ENCODE assay signal across 20 cellular contexts in genomic region chr5:133383580-133383939, GRCh38.
DNase-seq lines count a peak whose midpoint lies in the region; ATAC-seq, FAIRE-seq and TF ChIP-seq lines count a peak whose summit lies in the region.
"Had no signal": no experiment of that assay in that cellular context is flagged by ENCODE, and none has a peak within 500 bp of the region (broad histone marks: within the 10 kb centered on the region; RNA-seq: fewer than 3 reads in every experiment).

No MANE protein-coding gene starts in this region.

- H2AK5ac ChIP-seq in H1 (ENCODE audit: low read depth, low read length) = no peak overlapping the region

- ATAC-seq in left lobe of liver = no peak

- no peak overlapping the region for H3K18ac ChIP-seq in H1 (ENCODE audit: extremely low read depth, low read length)

- H3K4me3 ChIP-seq in H1 (ENCODE audit: extremely low read depth in 1 of 4, insufficient read depth in 2 of 4, low read depth in 3 of 4, low read length in 4 of 4) (0 out of 8 replicates have a peak overlapping the region, but pooled peaks of 1 of the 4 experiments have one; percentile 19), testis (no peak overlapping the region)

- H2BK5ac ChIP-seq in H1 (ENCODE audit: low read depth, low read length) = no peak overlapping the region

- 61% methylated on average over 9 of the region's 9 CpGs; no CpG with 5 or more reads in 1 of the 2 experiments for WGBS in H1 (ENCODE audit: extremely low coverage in 1 of 2, insufficient coverage in 1 of 2, insufficient read length in 1 of 2, insufficient replicate concordance in 2 of 2, low coverage in 1 of 2, low lambda C conversion rate in 2 of 2, missing lambda C conversion rate in 1 of 2), 2 experiments
- WGBS in testis, 2 donors = 54 to 55% methylated on average over 9 of the region's 9 CpGs

- 0 out of 2 replicates have a peak overlapping the region, but pooled peaks have one; percentile 37 for H2BK15ac ChIP-seq in H1 (ENCODE audit: low read length)

- no peaks in the 10 kb centered on the region for H3K79me1 ChIP-seq in H1 (ENCODE audit: low read depth, low read length)

- no peak overlapping the region for H2BK12ac ChIP-seq in H1 (ENCODE audit: low read depth, low read length)

- H4K20me1 ChIP-seq in H1 (replicated peaks in 1 of 2; ENCODE audit: control insufficient read depth in 1 of 2, insufficient read depth in 2 of 2, low read length in 2 of 2) = no peaks in the 10 kb centered on the region

- no peak overlapping the region for H2BK120ac ChIP-seq in H1 (replicated peaks; ENCODE audit: low read depth, low read length)

- peak; percentile 43 for DNase-seq in activated CD8-positive, alpha-beta memory T cell treated with anti-CD3 and anti-CD28 coated beads for 24 hours
- DNase-seq in activated CD8-positive, alpha-beta memory T cell treated with anti-CD3 and anti-CD28 coated beads, Interleukin-2, amount 50 U/mL, for 4 hours = no peak
- DNase-seq in H1 (ENCODE audit: low read depth in 1 of 2, low spot score in 2 of 2) (no peak), left lobe of liver (ENCODE audit: low spot score) (peak; percentile 14), testis (peak; percentile 12), GM13976 (ENCODE audit: low spot score) (no peak), NCI-H2171 (lab: John Stamatoyannopoulos, UW) (no peak), DMS79 treated with DMSO at 0.1 percent for 48 hours (lab: John Stamatoyannopoulos, UW) (no peak)
- DNase-seq: AML-193, DND-41, HFFc6, KG1, NCI-H1105 treated with DMSO at 0.1 percent for 48 hours, NCI-H1694, NCI-H226, NCI-H524, SHP77 had no signal

- H3K14ac ChIP-seq in H1 (ENCODE audit: insufficient read length) = no peak overlapping the region

- in situ Hi-C loops in GM13976 (cut with MboI; ENCODE audit: low sequenced_read_pairs, unreplicated experiment) = no loop called here

- no peaks in the 10 kb centered on the region for H3K79me2 ChIP-seq in H1 (ENCODE audit: control insufficient read depth in 1 of 2, insufficient read depth in 2 of 2, low read length in 2 of 2)

- no peak overlapping the region for H3K23ac ChIP-seq in H1 (ENCODE audit: insufficient read length)

- POLR2A ChIA-PET in H1 (lab: Charles Lee; ENCODE audit: partially characterized antibody) = interaction anchor here (0.8 kb wide), 1 partner anchor 142 kb away, joined by 3 read pairs; no protein-coding TSS in a partner anchor

- H3K4ac ChIP-seq in H1 (replicated peaks; ENCODE audit: insufficient read length, low read depth, low read length) = no peak overlapping the region

- H4K5ac ChIP-seq in H1 (ENCODE audit: insufficient read length, low read depth, low read length) = no peak overlapping the region

- TF ChIP-seq POLR2A in H1 (IDR thresholded peaks at IDR 0.05; ENCODE audit: control extremely low read depth in 1 of 2, low read depth in 2 of 2, low read length in 2 of 2) = no peak
- TF ChIP-seq POLR2A in testis (IDR thresholded peaks at IDR 0.05) = no peak

- TF ChIP-seq CTCF in H1 (IDR thresholded peaks at IDR 0.05; ENCODE audit: control extremely low read depth in 1 of 3, insufficient read depth in 1 of 3, low read depth in 1 of 3, low read length in 3 of 3) = no peak
- no peak for TF ChIP-seq CTCF in testis (IDR thresholded peaks at IDR 0.05)
- TF ChIP-seq CTCF in GM13976 (IDR thresholded peaks at IDR 0.05; ENCODE audit: borderline replicate concordance, control extremely low read depth, extremely low read depth, insufficient read depth, missing control alignments) = no peak

- no peak overlapping the region for H3K9ac ChIP-seq in H1 (replicated peaks in 1 of 4; ENCODE audit: extremely low read depth in 1 of 4, low read depth in 3 of 4, low read length in 3 of 4)

- peaks cover 0 to 2% (median 0%) of the 10 kb centered on the region in 4 experiments; a peak in 2 of 7 replicates for H3K27me3 ChIP-seq in H1 (replicated peaks in 1 of 4; ENCODE audit: control insufficient read depth in 3 of 4, extremely low read depth in 1 of 4, insufficient read depth in 3 of 4, low read length in 3 of 4)
- H3K27me3 ChIP-seq in testis = no peaks in the 10 kb centered on the region

- H3K27ac ChIP-seq in H1 (ENCODE audit: low read depth, low read length) (no peak overlapping the region), testis (no peak overlapping the region)
- H3K27ac ChIP-seq: 22Rv1, C4-2B had no signal

- TF ChIP-seq EP300 in H1 (IDR thresholded peaks at IDR 0.05; ENCODE audit: borderline replicate concordance in 1 of 2, low read depth in 2 of 2, low read length in 2 of 2) = no peak

- H3K4me1 ChIP-seq in H1 (replicated peaks in 1 of 4; ENCODE audit: control insufficient read depth in 3 of 4, insufficient read depth in 4 of 4, low read length in 3 of 4) = peaks cover 0 to 17% (median 12%) of the 10 kb centered on the region in 4 experiments; a peak in 6 of 7 replicates
- H3K4me1 ChIP-seq in testis = no peaks in the 10 kb centered on the region

- intact Hi-C loops in testis (cut with DNase I; ENCODE audit: low total_unique reads) = no loop called here

- H3K9me3 ChIP-seq in H1 (ENCODE audit: insufficient read depth in 2 of 2, low read depth in 1 of 2, low read length in 1 of 2) (no peaks in the 10 kb centered on the region), testis (no peaks in the 10 kb centered on the region)

- H2BK20ac ChIP-seq in H1 (ENCODE audit: low read length) = no peak overlapping the region

- H3K56ac ChIP-seq in H1 (replicated peaks; ENCODE audit: insufficient read length, low read depth, low read length) = no peak overlapping the region

- FAIRE-seq in H1 (lab: Jason Lieb, UNC) = no peak
- FAIRE-seq: G401.6 had no signal

- no peaks in the 10 kb centered on the region for H3K23me2 ChIP-seq in H1 (ENCODE audit: low read depth, low read length)

- no peak overlapping the region for H4K91ac ChIP-seq in H1 (replicated peaks; ENCODE audit: insufficient read length, low read length)

- H3K4me2 ChIP-seq in H1 (ENCODE audit: insufficient read depth in 1 of 2, low read depth in 2 of 2, low read length in 2 of 2) = peak overlapping the region; percentile 16 to 45; a peak in 3 of 4 replicates

- CTCF ChIA-PET in H1 (lab: Charles Lee; ENCODE audit: partially characterized antibody) = interaction anchor here (1.2 kb wide), 1 partner anchor 12 kb away, joined by 3 read pairs; no protein-coding TSS in a partner anchor

- H2AFZ ChIP-seq in H1 (ENCODE audit: low read length) = peak overlapping the region; percentile 92

- TF ChIP-seq RAD21 in H1 (IDR thresholded peaks at IDR 0.05 in 1 of 2, conservative IDR thresholded peaks at IDR 0.05 in 1 of 2; ENCODE audit: low read depth in 2 of 2, low read length in 2 of 2) = no peak

- no peak overlapping the region for H4K8ac ChIP-seq in H1 (ENCODE audit: extremely low read depth, insufficient read depth, low read length)

- no peaks in the 10 kb centered on the region for H3K36me3 ChIP-seq in H1 (ENCODE audit: control insufficient read depth in 2 of 4, insufficient read depth in 4 of 4, low read length in 3 of 4)
- H3K36me3 ChIP-seq in testis (ENCODE audit: low read depth, missing control alignments) = no peaks in the 10 kb centered on the region

TF ChIP-seq in H1, 55 proteins besides CTCF, POLR2A, EP300 and RAD21:
- TF ChIP-seq JUND (IDR thresholded peaks at IDR 0.05; ENCODE audit: low read length) (no peak), MAX (IDR thresholded peaks at IDR 0.05) (no peak), SIRT6 (IDR thresholded peaks at IDR 0.05; ENCODE audit: low read length) (no peak), RXRA (IDR thresholded peaks at IDR 0.05; ENCODE audit: insufficient read depth, low read depth, low read length) (no peak), CEBPB (IDR thresholded peaks at IDR 0.05; ENCODE audit: low read depth, low read length) (no peak), HDAC6 (IDR thresholded peaks at IDR 0.05; ENCODE audit: low read depth, low read length) (no peak), EGR1 (IDR thresholded peaks at IDR 0.05; ENCODE audit: borderline replicate concordance, low read depth, low read length) (no peak), KDM4A (IDR thresholded peaks at IDR 0.05; ENCODE audit: low read depth, low read length, severe bottlenecking) (no peak)

Comparison
In these comparisons a context has a peak if more than half of its experiments do, and no peak if none do; other contexts are left out.
1. DNase-seq: peak in activated CD8-positive, alpha-beta memory T cell treated with anti-CD3 and anti-CD28 coated beads for 24 hours (single experiment), left lobe of liver (single experiment) and testis (single experiment); none in activated CD8-positive, alpha-beta memory T cell treated with anti-CD3 and anti-CD28 coated beads, Interleukin-2, amount 50 U/mL, for 4 hours (single experiment), H1 (0 of 2), GM13976 (single experiment), NCI-H2171 (single experiment) and DMS79 treated with DMSO at 0.1 percent for 48 hours (single experiment).